In genomic region chr11:77075425-77075905, GRCh38 we compare ENCODE assay signal across 18 cellular contexts. TPM values are rescaled to one million over a fixed set of nuclear protein-coding genes. Genes with fewer than 3 reads are reported as not detected.
A peak's percentile ranks its signal among the peaks of the same experiment; 100 is the strongest.
DNase-seq lines count a peak whose midpoint lies in the region; ATAC-seq and TF ChIP-seq lines count a peak whose summit lies in the region.
"Had no signal": no experiment of that assay in that cellular context is flagged by ENCODE, and none has a peak within 500 bp of the region (broad histone marks: within the 10 kb centered on the region; RNA-seq: fewer than 3 reads in every experiment).

No MANE protein-coding gene starts in this region.

- H3K9me3 ChIP-seq in left lung (no peaks in the 10 kb centered on the region), transverse colon (no peaks in the 10 kb centered on the region), prostate gland (no peaks in the 10 kb centered on the region)

- DNase-seq in HT-29 (ENCODE audit: low spot score) (peak; percentile 59), NCI-H748 treated with DMSO at 0.1 percent for 48 hours (lab: John Stamatoyannopoulos, UW) (peak; percentile 2), left lung (no peak), transverse colon (peak; percentile 78), superior temporal gyrus (ENCODE audit: extremely low spot score) (no peak), prostate gland (ENCODE audit: low spot score) (no peak), NCI-H1105 treated with DMSO at 0.1 percent for 48 hours (lab: John Stamatoyannopoulos, UW) (no peak)
- DNase-seq: activated naive CD4-positive, alpha-beta T cell treated with anti-CD3 and anti-CD28 coated beads for 36 hours; EL; MV-4-11 had no signal

- intact Hi-C loops in left lung (cut with DNase I) = no loop called here
- intact Hi-C loops in transverse colon (cut with DNase I; ENCODE audit: low total_unique reads) = no loop called here
- intact Hi-C loops in prostate gland (cut with DNase I) = no loop called here

- H3K36me3 ChIP-seq in left lung = no peaks in the 10 kb centered on the region
- H3K36me3 ChIP-seq in transverse colon = no peaks in the 10 kb centered on the region
- H3K36me3 ChIP-seq in prostate gland = no peaks in the 10 kb centered on the region

- peak; percentile 59 for ATAC-seq in left lung
- ATAC-seq: Panc1; stimulated activated effector memory CD8-positive, alpha-beta T cell treated with anti-CD3 and anti-CD28 coated beads, Interleukin-12 subunit alpha, Interleukin-12 subunit beta, amount 100 ng/mL, for 72 hours; T-cell had no signal

- in situ Hi-C loops in transverse colon (cut with MboI; ENCODE audit: low pct_ligation_motif_present in 1 of 4, low pct_unique_long_range_greater_than_20kb in 1 of 4, low sequenced_read_pairs in 3 of 4) = no loop called here

- H3K4me1 ChIP-seq in left lung (peaks cover 26 to 35% of the 10 kb centered on the region in 2 donors), transverse colon (peaks cover 38 to 68% (median 53%) of the 10 kb centered on the region in 4 donors), prostate gland (replicated peaks) (peaks cover 25% of the 10 kb centered on the region)

- H3K27ac ChIP-seq in left lung = no peak overlapping the region
- H3K27ac ChIP-seq in transverse colon = peak overlapping the region; percentile 93 to 96 (median 96)
- H3K27ac ChIP-seq in prostate gland = peak overlapping the region in 1 of 2 donors; percentile 74
- H3K27ac ChIP-seq: C4-2B had no signal

- TF ChIP-seq POLR2A in transverse colon (IDR thresholded peaks at IDR 0.05) (peak; percentile 55), prostate gland (IDR thresholded peaks at IDR 0.05) (no peak)

- H3K4me3 ChIP-seq in left lung (no peak overlapping the region), transverse colon (peak overlapping the region in 1 of 4 donors; percentile 3), prostate gland (no peak overlapping the region)
- H3K4me3 ChIP-seq: dorsolateral prefrontal cortex had no signal

- TF ChIP-seq CTCF in left lung (IDR thresholded peaks at IDR 0.05) (no peak), transverse colon (IDR thresholded peaks at IDR 0.05) (peak in 1 of 5 experiments; percentile 11), prostate gland (IDR thresholded peaks at IDR 0.05) (no peak)

- H3K27me3 ChIP-seq in left lung (no peaks in the 10 kb centered on the region), transverse colon (no peaks in the 10 kb centered on the region), prostate gland (replicated peaks; ENCODE audit: insufficient read depth) (no peaks in the 10 kb centered on the region)
- H3K27me3 ChIP-seq: dorsolateral prefrontal cortex had no signal

- no peak for TF ChIP-seq EP300 in transverse colon (IDR thresholded peaks at IDR 0.05; ENCODE audit: low read depth)

- 42 to 60% methylated on average over 2 to 5 of the region's 5 CpGs for WGBS in transverse colon (ENCODE audit: low coverage in 1 of 2), 2 donors
- 91% methylated on average over 5 of the region's 5 CpGs for WGBS in prostate gland

RNA-seq across cellular contexts. Expression of gene CAPN5, which starts 8.7 kb away (rescaled TPM):
- total RNA-seq in HT-29 (2014; rRNA removed; shearing (Covaris generic)) = 30.5 and 30.9 TPM in 2 replicates
- total RNA-seq in left lung (10 to 100 TPM; 11.7 to 13.2 TPM), transverse colon (100 to 1,000 TPM; 210 to 290 (median 214) TPM), prostate gland (10 to 100 TPM; 28.6 to 83.5 TPM)

RNA-seq across cellular contexts. Expression of gene OMP, which starts 27.2 kb away (rescaled TPM):
- 2.8 TPM in 1 of 2 replicates, not detected in the other for total RNA-seq in HT-29 (2014; rRNA removed; shearing (Covaris generic))
- total RNA-seq in left lung = not detected
- total RNA-seq in transverse colon = 100 to 1,000 TPM in 1 of 4 donors, 10 to 100 TPM in 3; 16.0 to 126 (median 49.4) TPM
- total RNA-seq in prostate gland = 1 to 10 TPM in 1 of 2 donors, not detected in 1; 8.0 TPM
- total RNA-seq: activated naive CD4-positive, alpha-beta T cell treated with anti-CD3 and anti-CD28 coated beads for 36 hours; NCI-H460; omental fat pad had no signal

RNA-seq across cellular contexts. Expression of gene B3GNT6, which starts 41.3 kb away (rescaled TPM):
- total RNA-seq in HT-29 (2014; rRNA removed; shearing (Covaris generic)) = 0.61 and 1.4 TPM in 2 replicates
- total RNA-seq in left lung = under 1 TPM in 1 of 2 donors, not detected in 1; 0.60 TPM
- total RNA-seq in transverse colon = 10 to 100 TPM; 64.7 to 88.1 (median 72.0) TPM
- total RNA-seq in prostate gland = under 1 TPM in 1 of 2 donors, not detected in 1; 0.46 TPM
- total RNA-seq: activated naive CD4-positive, alpha-beta T cell treated with anti-CD3 and anti-CD28 coated beads for 36 hours; NCI-H460; omental fat pad; skeletal muscle tissue had no signal

RNA-seq across cellular contexts. Expression of gene MYO7A, which starts 52.6 kb away (rescaled TPM):
- 1.9 and 2.3 TPM in 2 replicates for total RNA-seq in HT-29 (2014; rRNA removed; shearing (Covaris generic))
- total RNA-seq in left lung (10 to 100 TPM in 1 of 2 donors, 1 to 10 TPM in 1; 4.8 to 13.5 TPM), transverse colon (10 to 100 TPM in 1 of 4 donors, 1 to 10 TPM in 3; 4.6 to 11.2 (median 5.5) TPM), prostate gland (100 to 1,000 TPM in 1 of 2 donors, 1 to 10 TPM in 1; 3.1 to 102 TPM)
- total RNA-seq: activated naive CD4-positive, alpha-beta T cell treated with anti-CD3 and anti-CD28 coated beads for 36 hours had no signal

Comparison
In these comparisons a context has a peak if more than half of its experiments do, and no peak if none do; other contexts are left out.
1. DNase-seq: peak in HT-29 (single experiment), NCI-H748 treated with DMSO at 0.1 percent for 48 hours (single experiment) and transverse colon (single experiment); none in left lung (0 of 2), superior temporal gyrus (single experiment), prostate gland (single experiment) and NCI-H1105 treated with DMSO at 0.1 percent for 48 hours (single experiment).
2. H3K27ac ChIP-seq: peak in transverse colon (4 of 4); none in left lung (0 of 2).
3. RNA of gene B3GNT6, which starts 41.3 kb away (total RNA-seq): 64.7 to 88.1 TPM in transverse colon; 0.61 to 1.4 TPM in HT-29, 0.60 TPM in left lung and 0.46 TPM in prostate gland; every median in the first group is over 10 times any median in the second.